Comparison of ENCODE assay signal across 8 cellular contexts in genomic region chr3:15269091-15269989, GRCh38.
DNase-seq lines count a peak whose midpoint lies in the region; ATAC-seq and TF ChIP-seq lines count a peak whose summit lies in the region.

No MANE protein-coding gene starts in this region.

- TF ChIP-seq CTCF in fibroblast of villous mesenchyme (IDR thresholded peaks at IDR 0.05; ENCODE audit: insufficient read depth, low read depth, low read length) (no peak), osteocyte (IDR thresholded peaks at IDR 0.05) (no peak), suprapubic skin (IDR thresholded peaks at IDR 0.05) (no peak)

- 67% methylated on average over 10 of the region's 29 CpGs for WGBS in suprapubic skin

- peak; percentile 51 for ATAC-seq in HG02884 (IDR thresholded peaks at IDR 0.05; ENCODE audit: unreplicated experiment)

- H3K27ac ChIP-seq in suprapubic skin = peak overlapping the region; percentile 79

- peak overlapping the region; percentile 87 for H3K27ac Mint-ChIP-seq in osteocyte (ENCODE audit: unreplicated experiment)

- peak in 1 of 2 donors; percentile 37 for TF ChIP-seq POLR2A in suprapubic skin (IDR thresholded peaks at IDR 0.05)

- no peaks in the 10 kb centered on the region for H3K27me3 ChIP-seq in suprapubic skin

- DNase-seq in GM04504 (ENCODE audit: low read depth) = peak; percentile 53
- peak; percentile 94 for DNase-seq in RPMI7951 (ENCODE audit: low read depth)
- DNase-seq in activated effector memory CD4-positive, alpha-beta T cell treated with anti-CD3 and anti-CD28 coated beads, Interleukin-2, amount 50 U/mL, for 16 hours = peak; percentile 95
- peak; percentile 91 for DNase-seq in fibroblast of villous mesenchyme (ENCODE audit: low read depth)
- DNase-seq in osteocyte (ENCODE audit: extremely low spot score, unreplicated experiment) = peak; percentile 93
- DNase-seq in suprapubic skin (ENCODE audit: low spot score in 2 of 2) = peak; percentile 95
- no peak for DNase-seq in NCI-H748 treated with DMSO at 0.1 percent for 48 hours (lab: John Stamatoyannopoulos, UW)

- no peak for TF ChIP-seq EP300 in suprapubic skin (IDR thresholded peaks at IDR 0.05)

- H3K9me3 ChIP-seq in suprapubic skin = no peaks in the 10 kb centered on the region

- peaks cover 15% of the 10 kb centered on the region for H3K4me1 Mint-ChIP-seq in osteocyte (ENCODE audit: unreplicated experiment)

- H3K36me3 Mint-ChIP-seq in osteocyte (ENCODE audit: unreplicated experiment) = no peaks in the 10 kb centered on the region

- peak overlapping the region; percentile 47 for H3K4me3 Mint-ChIP-seq in osteocyte (ENCODE audit: unreplicated experiment)

- H3K4me3 ChIP-seq in fibroblast of villous mesenchyme (ENCODE audit: low read depth, low read length) (peak overlapping the region; percentile 6), suprapubic skin (no peak overlapping the region)

- H3K27me3 Mint-ChIP-seq in osteocyte (ENCODE audit: unreplicated experiment) = no peaks in the 10 kb centered on the region

- no peaks in the 10 kb centered on the region for H3K36me3 ChIP-seq in suprapubic skin

- H3K9me3 Mint-ChIP-seq in osteocyte (ENCODE audit: unreplicated experiment) = no peaks in the 10 kb centered on the region

- H3K4me1 ChIP-seq in suprapubic skin = peaks cover 39% of the 10 kb centered on the region
